ENCODE assay signal across 8 cellular contexts in the genomic region with DNA sequence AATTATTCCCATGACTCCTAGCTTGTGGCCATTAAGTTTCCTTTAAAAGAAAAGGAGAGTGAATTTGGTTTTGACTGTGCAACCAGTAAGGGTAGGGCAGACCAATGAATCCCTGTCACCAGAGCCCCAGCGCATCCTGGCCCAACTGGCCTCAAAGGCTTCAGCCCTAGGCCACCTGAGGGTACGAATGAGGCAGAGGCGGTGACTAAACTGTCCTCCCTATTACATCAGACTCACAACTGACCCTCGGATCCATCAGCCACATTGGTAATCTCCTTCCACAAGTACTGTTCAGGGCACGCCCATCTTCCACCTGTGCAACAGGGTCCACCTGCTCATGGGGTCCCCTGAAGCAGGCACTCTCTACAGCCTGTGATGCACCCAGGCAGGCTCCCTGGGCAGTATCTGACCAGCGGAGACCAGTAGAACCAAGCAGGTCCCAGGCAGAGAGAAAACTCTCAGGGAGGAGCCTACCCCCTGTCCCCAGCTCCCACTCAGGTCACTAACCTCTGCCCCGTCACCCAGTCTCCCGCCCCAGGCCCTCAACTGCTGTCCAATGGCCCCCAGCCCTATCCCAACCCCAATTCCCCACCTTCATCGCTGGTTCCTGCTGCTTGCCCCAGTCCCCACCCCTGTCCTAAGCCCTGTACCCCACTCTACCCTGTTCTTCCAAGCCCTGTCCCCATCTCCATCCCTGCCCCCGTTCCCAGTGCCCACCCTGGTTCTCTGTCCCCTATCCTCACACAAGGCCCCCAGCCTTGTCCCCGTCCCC. TPM values are rescaled to one million over a fixed set of nuclear protein-coding genes. Genes with fewer than 3 reads are reported as not detected.
DNase-seq lines count a peak whose midpoint lies in the region; ATAC-seq and TF ChIP-seq lines count a peak whose summit lies in the region.

No MANE protein-coding gene starts in this region.

- no peaks in the 10 kb centered on the region for H3K27me3 ChIP-seq in gastroesophageal sphincter

- H3K4me1 ChIP-seq in gastroesophageal sphincter: peaks cover 3 to 32% (median 11%) of the 10 kb centered on the region in 3 donors

- TF ChIP-seq EP300 in gastroesophageal sphincter (IDR thresholded peaks at IDR 0.05): no peak

- H3K36me3 ChIP-seq in gastroesophageal sphincter: peaks cover 0 to 46% of the 10 kb centered on the region in 2 donors

- no peak for TF ChIP-seq POLR2A in gastroesophageal sphincter (IDR thresholded peaks at IDR 0.05)

- TF ChIP-seq CTCF in GM12865 (IDR thresholded peaks at IDR 0.05; ENCODE audit: insufficient read depth, low read depth, low read length, missing control alignments) (no peak), WI38 (IDR thresholded peaks at IDR 0.05; ENCODE audit: low read depth, low read length) (no peak), gastroesophageal sphincter (IDR thresholded peaks at IDR 0.05) (no peak), retinal pigment epithelial cell (conservative IDR thresholded peaks at IDR 0.05; ENCODE audit: low read depth, low read length) (no peak)

- no peak for ATAC-seq in gastroesophageal sphincter
- ATAC-seq in HG02642 (IDR thresholded peaks at IDR 0.05; ENCODE audit: poor library complexity, unreplicated experiment): no peak

- 53 to 91% methylated on average over 4 to 7 of the region's 11 CpGs for WGBS in gastroesophageal sphincter (ENCODE audit: low coverage in 1 of 2), 2 donors

- H3K9me3 ChIP-seq in gastroesophageal sphincter: no peaks in the 10 kb centered on the region

- peak overlapping the region; percentile 84 for H3K4me3 ChIP-seq in GM12865 (ENCODE audit: low read depth, low read length)
- H3K4me3 ChIP-seq in WI38 (ENCODE audit: low read depth, low read length): peak overlapping the region; percentile 78
- H3K4me3 ChIP-seq in gastroesophageal sphincter: peak overlapping the region; percentile 86 to 95
- peak overlapping the region; percentile 64 for H3K4me3 ChIP-seq in retinal pigment epithelial cell (ENCODE audit: low read length)

- peak overlapping the region; percentile 87 to 93 (median 92) for H3K27ac ChIP-seq in gastroesophageal sphincter

- DNase-seq in GM12865 (ENCODE audit: low read depth) (no peak), retinal pigment epithelial cell (ENCODE audit: low read depth) (no peak), NCI-H526 treated with DMSO at 0.1 percent for 48 hours (lab: John Stamatoyannopoulos, UW) (no peak), cerebellum (ENCODE audit: low spot score) (no peak)
- DNase-seq in stimulated activated CD4-positive, alpha-beta T cell treated with anti-CD3 and anti-CD28 coated beads, Interleukin-4, amount 100 ng/mL, for 4 hours: no peak

RNA-seq across cellular contexts. Expression of a gene that starts 0.9 kb away (rescaled TPM):
- total RNA-seq in gastroesophageal sphincter (100 to 1,000 TPM; 283 to 353 (median 323) TPM), cerebellum (83.1 TPM)

RNA-seq across cellular contexts. Expression of a gene that starts 13.0 kb away (rescaled TPM):
- total RNA-seq in gastroesophageal sphincter (1 to 10 TPM; 1.0 to 2.2 (median 1.8) TPM), cerebellum (6.0 TPM)

RNA-seq across cellular contexts. Expression of a gene that starts 16.0 kb away (rescaled TPM):
- 10 to 100 TPM; 33.7 to 63.5 (median 43.7) TPM for total RNA-seq in gastroesophageal sphincter
- 42.1 TPM for total RNA-seq in cerebellum

RNA-seq across cellular contexts. Expression of a gene that starts 21.1 kb away (rescaled TPM):
- 10 to 100 TPM in 2 of 4 donors, 1 to 10 TPM in 2; 3.8 to 17.1 (median 11.1) TPM for total RNA-seq in gastroesophageal sphincter
- total RNA-seq in cerebellum: 13.2 TPM

RNA-seq across cellular contexts. Expression of a gene that starts 22.9 kb away (rescaled TPM):
- 10 to 100 TPM in 1 of 4 donors, 1 to 10 TPM in 3; 2.5 to 10.9 (median 5.7) TPM for total RNA-seq in gastroesophageal sphincter
- total RNA-seq in cerebellum: 1.8 TPM
